In genomic region chr2:123785332-123785731, GRCh38 we compare ENCODE assay signal across 33 cellular contexts.
"Had no signal": no experiment of that assay in that cellular context is flagged by ENCODE, and none has a peak within 500 bp of the region (broad histone marks: within the 10 kb centered on the region; RNA-seq: fewer than 3 reads in every experiment).

No MANE protein-coding gene starts in this region.

- H3K4me3 ChIP-seq: adrenal gland, ascending aorta, body of pancreas, breast epithelium, cardiac muscle cell had no signal

- H3K27ac ChIP-seq: adrenal gland, ascending aorta, body of pancreas, brain microvascular endothelial cell, breast epithelium, cardiac muscle cell had no signal

- ATAC-seq: activated naive CD4-positive, alpha-beta T cell treated with anti-CD3 and anti-CD28 coated beads, Interleukin-2, amount 50 U/mL, for 72 hours; activated naive CD8-positive, alpha-beta T cell treated with anti-CD3 and anti-CD28 coated beads, Interleukin-2, amount 50 U/mL, for 24 hours; activated T-cell treated with anti-CD3 and anti-CD28 coated beads, Interleukin-2, amount 50 U/mL, for 4 hours; activated T-cell treated with anti-CD3 and anti-CD28 coated beads, Interleukin-2, amount 50 U/mL, for 72 hours; activated T-helper 17 cell treated with anti-CD3 and anti-CD28 coated beads, Interleukin-2, amount 50 U/mL, for 72 hours; body of pancreas had no signal

- H3K27me3 ChIP-seq: adrenal gland, ascending aorta, body of pancreas, brain microvascular endothelial cell, breast epithelium, cardiac muscle cell had no signal

- H3K9me3 ChIP-seq: adrenal gland had no signal

- FAIRE-seq: astrocyte, bronchial epithelial cell had no signal

- H3K36me3 ChIP-seq: adrenal gland, ascending aorta, brain microvascular endothelial cell, breast epithelium, cardiac muscle cell had no signal

- H3K4me1 ChIP-seq: adrenal gland, ascending aorta, body of pancreas, breast epithelium had no signal

- DNase-seq: activated effector memory CD4-positive, alpha-beta T cell treated with anti-CD3 and anti-CD28 coated beads, Interleukin-2, amount 50 U/mL, for 16 hours; activated effector memory CD4-positive, alpha-beta T cell treated with Interleukin-2 at 50 U/mL for 16 hours; activated gamma-delta T cell; activated gamma-delta T cell treated with Interleukin-2 at 50 U/mL for 16 hours; activated naive CD4-positive, alpha-beta T cell; activated naive CD4-positive, alpha-beta T cell treated with anti-CD3 and anti-CD28 coated beads for 36 hours; activated naive CD4-positive, alpha-beta T cell treated with anti-CD3 and anti-CD28 coated beads, Interleukin-2, amount 10 ng/mL, durations not matched to agents 7 days and 5 days; activated naive CD4-positive, alpha-beta T cell treated with anti-CD3 and anti-CD28 coated beads, Interleukin-2, amount 50 U/mL, for 16 hours; activated naive CD4-positive, alpha-beta T cell treated with Interleukin-2 at 50 U/mL for 16 hours; activated naive CD8-positive, alpha-beta T cell treated with anti-CD3 and anti-CD28 coated beads for 36 hours; activated naive CD8-positive, alpha-beta T cell treated with anti-CD3 and anti-CD28 coated beads, Interleukin-2, amount 10 ng/mL, durations not matched to agents 7 days and 5 days; activated naive CD8-positive, alpha-beta T cell treated with anti-CD3 and anti-CD28 coated beads, Interleukin-2, amount 50 U/mL, for 24 hours; activated T-cell treated with anti-CD3 and anti-CD28 coated beads, Interleukin-2, amount 50 U/mL, for 24 hours; activated T-cell treated with anti-CD3 and anti-CD28 coated beads, Interleukin-2, amount 50 U/mL, for 4 hours; activated T-cell treated with anti-CD3 and anti-CD28 coated beads, Interleukin-2, amount 50 U/mL, for 48 hours; activated T-cell treated with anti-CD3 and anti-CD28 coated beads, Interleukin-2, amount 50 U/mL, for 72 hours; adrenal gland; amniotic stem cell; amygdala; anterior cingulate cortex; aorta; body of pancreas; brain microvascular endothelial cell; caudate nucleus; central memory CD4-positive, alpha-beta T cell; cerebellar nuclear complex had no signal
